ENCODE assay signal across 8 cellular contexts in genomic region chr12:50504798-50505385, GRCh38. TPM values are rescaled to one million over a fixed set of nuclear protein-coding genes. Genes with fewer than 3 reads are reported as not detected.
DNase-seq lines count a peak whose midpoint lies in the region; ATAC-seq and TF ChIP-seq lines count a peak whose summit lies in the region.

A gene with protein sequence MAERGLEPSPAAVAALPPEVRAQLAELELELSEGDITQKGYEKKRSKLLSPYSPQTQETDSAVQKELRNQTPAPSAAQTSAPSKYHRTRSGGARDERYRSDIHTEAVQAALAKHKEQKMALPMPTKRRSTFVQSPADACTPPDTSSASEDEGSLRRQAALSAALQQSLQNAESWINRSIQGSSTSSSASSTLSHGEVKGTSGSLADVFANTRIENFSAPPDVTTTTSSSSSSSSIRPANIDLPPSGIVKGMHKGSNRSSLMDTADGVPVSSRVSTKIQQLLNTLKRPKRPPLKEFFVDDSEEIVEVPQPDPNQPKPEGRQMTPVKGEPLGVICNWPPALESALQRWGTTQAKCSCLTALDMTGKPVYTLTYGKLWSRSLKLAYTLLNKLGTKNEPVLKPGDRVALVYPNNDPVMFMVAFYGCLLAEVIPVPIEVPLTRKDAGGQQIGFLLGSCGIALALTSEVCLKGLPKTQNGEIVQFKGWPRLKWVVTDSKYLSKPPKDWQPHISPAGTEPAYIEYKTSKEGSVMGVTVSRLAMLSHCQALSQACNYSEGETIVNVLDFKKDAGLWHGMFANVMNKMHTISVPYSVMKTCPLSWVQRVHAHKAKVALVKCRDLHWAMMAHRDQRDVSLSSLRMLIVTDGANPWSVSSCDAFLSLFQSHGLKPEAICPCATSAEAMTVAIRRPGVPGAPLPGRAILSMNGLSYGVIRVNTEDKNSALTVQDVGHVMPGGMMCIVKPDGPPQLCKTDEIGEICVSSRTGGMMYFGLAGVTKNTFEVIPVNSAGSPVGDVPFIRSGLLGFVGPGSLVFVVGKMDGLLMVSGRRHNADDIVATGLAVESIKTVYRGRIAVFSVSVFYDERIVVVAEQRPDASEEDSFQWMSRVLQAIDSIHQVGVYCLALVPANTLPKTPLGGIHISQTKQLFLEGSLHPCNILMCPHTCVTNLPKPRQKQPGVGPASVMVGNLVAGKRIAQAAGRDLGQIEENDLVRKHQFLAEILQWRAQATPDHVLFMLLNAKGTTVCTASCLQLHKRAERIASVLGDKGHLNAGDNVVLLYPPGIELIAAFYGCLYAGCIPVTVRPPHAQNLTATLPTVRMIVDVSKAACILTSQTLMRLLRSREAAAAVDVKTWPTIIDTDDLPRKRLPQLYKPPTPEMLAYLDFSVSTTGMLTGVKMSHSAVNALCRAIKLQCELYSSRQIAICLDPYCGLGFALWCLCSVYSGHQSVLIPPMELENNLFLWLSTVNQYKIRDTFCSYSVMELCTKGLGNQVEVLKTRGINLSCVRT (N-terminal part only) (plus strand): TSS chr12:50504985. CDS start chr12:50505141, 156 bp downstream.

- no peaks in the 10 kb centered on the region for H3K9me3 Mint-ChIP-seq in natural killer cell treated with Interleukin-12 subunit alpha and Interleukin-12 subunit beta and Interleukin-15 and Interleukin-18, amount 100 ng/mL, for 72 hours

- peak; percentile 89 for TF ChIP-seq CTCF in RWPE1 (conservative IDR thresholded peaks at IDR 0.05; ENCODE audit: low read depth)
- peak; percentile 76 for TF ChIP-seq CTCF in fibroblast of pulmonary artery (IDR thresholded peaks at IDR 0.05; ENCODE audit: low read length, missing control alignments)

- H3K4me3 Mint-ChIP-seq in natural killer cell treated with Interleukin-12 subunit alpha and Interleukin-12 subunit beta and Interleukin-15 and Interleukin-18, amount 100 ng/mL, for 72 hours = peak within 1 kb of the TSS; percentile 91

- peak within 1 kb of the TSS; percentile 93 for H3K4me3 ChIP-seq in fibroblast of pulmonary artery (replicated peaks; ENCODE audit: low read depth, low read length)

- peak; percentile 98 for ATAC-seq in natural killer cell treated with Interleukin-12 subunit alpha and Interleukin-12 subunit beta and Interleukin-15 and Interleukin-18, amount 100 ng/mL, for 72 hours

- CTCF ChIA-PET in RWPE1 (lab: Yijun Ruan, JAX) = interaction anchor here (0.5 to 3.5 kb wide), 17 partner anchors 10 to 836 kb away, joined by 3 to 21 read pairs (median 4); no protein-coding TSS in a partner anchor

- no peaks in the 10 kb centered on the region for H3K27me3 Mint-ChIP-seq in natural killer cell treated with Interleukin-12 subunit alpha and Interleukin-12 subunit beta and Interleukin-15 and Interleukin-18, amount 100 ng/mL, for 72 hours

- H3K4me1 Mint-ChIP-seq in natural killer cell treated with Interleukin-12 subunit alpha and Interleukin-12 subunit beta and Interleukin-15 and Interleukin-18, amount 100 ng/mL, for 72 hours (ENCODE audit: low read depth in 2 of 2) = peaks cover 30 to 38% of the 10 kb centered on the region in 2 donors

- peak within 1 kb of the TSS; percentile 70 to 90 for H3K27ac Mint-ChIP-seq in natural killer cell treated with Interleukin-12 subunit alpha and Interleukin-12 subunit beta and Interleukin-15 and Interleukin-18, amount 100 ng/mL, for 72 hours

- peak within 1 kb of the TSS; percentile 88 for H3K27ac ChIP-seq in RWPE1

- peak; percentile 92 for DNase-seq in EL
- DNase-seq in H4 (ENCODE audit: low spot score) = peak; percentile 86
- DNase-seq in LoVo (ENCODE audit: low spot score) = peak; percentile 97
- peak; percentile 87 for DNase-seq in RWPE1 (ENCODE audit: low spot score)
- DNase-seq in activated T-helper 9 cell treated with anti-CD3 and anti-CD28 coated beads, Interleukin-2, amount 50 U/mL, for 16 hours (ENCODE audit: low read depth) = peak; percentile 93
- peak; percentile 91 for DNase-seq in fibroblast of pulmonary artery (ENCODE audit: low read depth)
- peak; percentile 97 for DNase-seq in natural killer cell treated with Interleukin-12 subunit alpha and Interleukin-12 subunit beta and Interleukin-15 and Interleukin-18, amount 100 ng/mL, for 72 hours (ENCODE audit: low spot score)
- DNase-seq in stimulated activated naive CD4-positive, alpha-beta T cell treated with Interleukin-2 at 50 U/mL for 16 hours (lab: John Stamatoyannopoulos, UW) = peak; percentile 96

- POLR2A ChIA-PET in RWPE1 (lab: Yijun Ruan, JAX; ENCODE audit: low non-redundant PET) = no interaction called here

- no peaks in the 10 kb centered on the region for H3K36me3 Mint-ChIP-seq in natural killer cell treated with Interleukin-12 subunit alpha and Interleukin-12 subunit beta and Interleukin-15 and Interleukin-18, amount 100 ng/mL, for 72 hours

RNA-seq across cellular contexts. Expression of the gene that starts here (rescaled TPM):
- total RNA-seq in H4 (2014; rRNA removed; shearing (Covaris generic)) = 9.0 and 13.2 TPM in 2 replicates
- 10 to 100 TPM; 30.8 to 34.3 TPM for total RNA-seq in natural killer cell treated with Interleukin-12 subunit alpha and Interleukin-12 subunit beta and Interleukin-15 and Interleukin-18, amount 100 ng/mL, for 72 hours

Comparison
In these comparisons a context has a peak if more than half of its experiments do, and no peak if none do; other contexts are left out.
1. Peak in every context shown above with its lines: DNase-seq, ATAC-seq, H3K4me3 ChIP-seq and H3K27ac ChIP-seq.